Comparison of ENCODE assay signal across 8 cellular contexts in the genomic region with DNA sequence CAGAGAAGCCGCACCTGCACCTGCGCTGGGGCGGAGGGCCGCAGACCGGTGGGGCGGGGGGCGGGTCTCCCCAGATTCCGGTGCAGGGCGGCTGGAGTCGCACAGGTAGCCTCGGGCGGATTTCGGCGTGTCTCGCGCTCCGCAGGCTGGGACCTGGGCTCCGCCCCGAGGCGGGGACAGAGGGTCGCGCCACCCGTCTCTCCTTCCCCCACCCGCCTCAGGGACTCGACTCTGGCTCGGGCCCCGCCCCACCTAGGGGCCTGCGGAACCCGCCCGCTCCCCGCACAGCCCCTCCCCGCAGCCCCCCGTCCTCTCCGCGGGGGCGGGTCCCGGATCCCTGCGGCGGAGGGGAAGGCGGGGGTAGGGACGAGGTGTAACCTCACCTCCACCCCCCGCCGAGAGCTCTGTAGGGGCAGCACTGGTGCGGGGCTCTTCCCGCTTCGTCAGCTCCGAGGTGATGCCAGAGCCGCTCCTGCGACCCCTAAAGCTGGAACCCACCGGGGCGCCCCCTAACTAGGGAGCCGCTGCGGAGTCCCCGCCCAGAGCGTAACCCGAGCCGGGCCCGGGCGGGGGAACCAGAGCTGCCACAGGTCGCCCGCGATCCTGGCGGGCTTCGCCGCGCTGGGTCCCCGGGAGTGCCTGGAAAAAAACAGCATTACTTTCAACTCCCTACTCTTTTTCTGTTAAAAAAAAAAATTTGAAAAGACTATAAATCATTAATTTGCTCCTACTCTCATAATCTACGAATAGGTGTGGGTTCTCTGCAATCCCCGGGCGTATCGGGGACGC. TPM values are rescaled to one million over a fixed set of nuclear protein-coding genes. Genes with fewer than 3 reads are reported as not detected.
A peak's percentile ranks its signal among the peaks of the same experiment; 100 is the strongest.
DNase-seq lines count a peak whose midpoint lies in the region; ATAC-seq, FAIRE-seq and TF ChIP-seq lines count a peak whose summit lies in the region.

A gene with protein sequence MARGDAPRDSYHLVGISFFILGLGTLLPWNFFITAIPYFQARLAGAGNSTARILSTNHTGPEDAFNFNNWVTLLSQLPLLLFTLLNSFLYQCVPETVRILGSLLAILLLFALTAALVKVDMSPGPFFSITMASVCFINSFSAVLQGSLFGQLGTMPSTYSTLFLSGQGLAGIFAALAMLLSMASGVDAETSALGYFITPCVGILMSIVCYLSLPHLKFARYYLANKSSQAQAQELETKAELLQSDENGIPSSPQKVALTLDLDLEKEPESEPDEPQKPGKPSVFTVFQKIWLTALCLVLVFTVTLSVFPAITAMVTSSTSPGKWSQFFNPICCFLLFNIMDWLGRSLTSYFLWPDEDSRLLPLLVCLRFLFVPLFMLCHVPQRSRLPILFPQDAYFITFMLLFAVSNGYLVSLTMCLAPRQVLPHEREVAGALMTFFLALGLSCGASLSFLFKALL (minus strand): TSS at position 134 of the 789 bp plus-strand sequence. CDS start 169 bp downstream, outside the sequence.

- peak within 1 kb of the TSS; percentile 90 to 91 for H3K27ac Mint-ChIP-seq in T-cell

- no peaks in the 10 kb centered on the region for H3K27me3 Mint-ChIP-seq in T-cell

- DNase-seq in DMS53 (lab: John Stamatoyannopoulos, UW) (peak; percentile 99), HFF-Myc (ENCODE audit: extremely low read depth, low read depth) (no peak), NCI-H1417 treated with DMSO at 0.1 percent for 48 hours (lab: John Stamatoyannopoulos, UW) (peak; percentile 20), T-cell (peak; percentile 52 to 81 (median 70)), astrocyte of the cerebellum (ENCODE audit: low read depth) (no peak), frontal cortex (ENCODE audit: low spot score in 2 of 2) (no peak)
- DNase-seq in stimulated activated CD4-positive, alpha-beta T cell treated with anti-CD3 and anti-CD28 coated beads, Interleukin-12 subunit alpha, Interleukin-12 subunit beta, amount 100 ng/mL, for 4 hours = peak; percentile 81

- H3K9me3 Mint-ChIP-seq in T-cell = no peaks in the 10 kb centered on the region

- CTCF ChIA-PET in T-cell (lab: Charles Lee) = interaction anchor here in 1 of 2 donors (1.1 kb wide), 1 partner anchor 14 kb away, joined by 4 read pairs; no protein-coding TSS in a partner anchor

- peak within 1 kb of the TSS; percentile 81 to 89 (median 86) for H3K4me3 Mint-ChIP-seq in T-cell

- no peak for FAIRE-seq in frontal cortex (lab: Jason Lieb, UNC)

- H3K4me3 ChIP-seq in HFF-Myc (replicated peaks; ENCODE audit: low read depth, low read length) = peak within 1 kb of the TSS; percentile 63
- peak within 1 kb of the TSS; percentile 61 for H3K4me3 ChIP-seq in astrocyte of the cerebellum (ENCODE audit: low read depth, low read length)
- peak within 1 kb of the TSS; percentile 82 for H3K4me3 ChIP-seq in iPS-18c (ENCODE audit: insufficient read depth, low read depth, low read length)

- no peaks in the 10 kb centered on the region for H3K9me3 ChIP-seq in iPS-18c (ENCODE audit: control insufficient read depth, insufficient read depth, low read length)

- in situ Hi-C loops in astrocyte of the cerebellum (cut with HindIII; ENCODE audit: low sequenced_read_pairs) = no loop called here

- peaks cover 0 to 17% (median 13%) of the 10 kb centered on the region in 3 donors for H3K4me1 Mint-ChIP-seq in T-cell

- TF ChIP-seq CTCF in HFF-Myc (IDR thresholded peaks at IDR 0.05; ENCODE audit: low read depth, low read length, missing control alignments) (no peak), astrocyte of the cerebellum (IDR thresholded peaks at IDR 0.05; ENCODE audit: low read depth, low read length, missing control alignments) (no peak)

- POLR2A ChIA-PET in T-cell (lab: Charles Lee) = no interaction called here

- peak; percentile 80 to 84 (median 82) for ATAC-seq in T-cell (replicated peaks in 1 of 4)

- H3K36me3 Mint-ChIP-seq in T-cell = no peaks in the 10 kb centered on the region

RNA-seq across cellular contexts. Expression of the gene that starts here (rescaled TPM):
- total RNA-seq in T-cell (10 to 100 TPM in 3 of 5 donors, 1 to 10 TPM in 2; 8.5 to 14.7 (median 14.4) TPM), frontal cortex (1.6 TPM)

Comparison
In these comparisons a context has a peak if more than half of its experiments do, and no peak if none do; other contexts are left out.
1. DNase-seq: peak in DMS53 (single experiment), NCI-H1417 treated with DMSO at 0.1 percent for 48 hours (single experiment), T-cell (34 of 34) and stimulated activated CD4-positive, alpha-beta T cell treated with anti-CD3 and anti-CD28 coated beads, Interleukin-12 subunit alpha, Interleukin-12 subunit beta, amount 100 ng/mL, for 4 hours (single experiment); none in HFF-Myc (single experiment), astrocyte of the cerebellum (single experiment) and frontal cortex (0 of 2).
2. Peak in every context shown above with its lines, with median percentiles within 50 percentile points of each other: H3K4me3 ChIP-seq.